Comparison of ENCODE assay signal across 12 cellular contexts in the genomic region with DNA sequence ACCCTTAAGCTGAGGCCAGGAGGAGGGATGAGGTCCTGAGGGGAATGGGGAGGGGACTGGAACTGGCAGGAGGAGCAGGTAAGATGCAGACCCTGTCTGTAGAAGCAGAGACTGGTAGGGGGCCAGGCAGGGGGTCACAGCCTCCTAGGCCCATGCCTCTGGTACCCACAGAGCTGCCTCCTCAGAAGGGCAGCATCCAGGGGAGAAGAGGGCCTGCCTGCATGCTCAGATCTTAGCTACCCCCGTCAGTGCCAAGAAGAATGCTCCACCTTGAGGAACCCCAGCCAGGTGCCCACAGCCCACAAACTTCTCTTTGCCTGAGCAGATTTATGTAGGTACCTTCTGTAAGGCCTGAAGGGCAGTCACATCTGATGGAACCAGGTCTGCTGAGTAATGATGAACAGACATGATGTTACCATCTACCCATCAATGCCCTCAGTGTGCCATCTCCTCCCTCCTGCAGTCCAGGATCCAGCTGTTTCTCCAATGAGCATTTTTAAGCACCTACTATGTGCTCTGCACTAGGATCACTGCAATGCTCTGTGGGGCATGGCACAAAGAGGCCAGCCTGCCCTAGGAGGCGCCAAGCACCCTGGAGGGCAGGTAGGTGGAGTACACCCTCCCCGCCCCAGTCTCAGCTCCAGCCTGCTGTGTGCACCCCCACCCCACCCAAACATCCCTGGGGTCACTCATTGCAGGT. TPM values are rescaled to one million over a fixed set of nuclear protein-coding genes. Genes with fewer than 3 reads are reported as not detected.
DNase-seq lines count a peak whose midpoint lies in the region; ATAC-seq and TF ChIP-seq lines count a peak whose summit lies in the region.
"Had no signal": no experiment of that assay in that cellular context is flagged by ENCODE, and none has a peak within 500 bp of the region (broad histone marks: within the 10 kb centered on the region; RNA-seq: fewer than 3 reads in every experiment).

No MANE protein-coding gene starts in this region.

- POLR2A ChIA-PET in CD8-positive, alpha-beta T cell (lab: Charles Lee): interaction anchor here (1.5 to 17.2 kb wide), 7 partner anchors 12 to 884 kb away, joined by 4 to 641 read pairs (median 30); a partner anchor contains a TSS

- H3K27me3 Mint-ChIP-seq in CD8-positive, alpha-beta T cell (ENCODE audit: low read depth): no peaks in the 10 kb centered on the region

- H3K4me1 ChIP-seq in CD8-positive, alpha-beta T cell (ENCODE audit: insufficient read depth, low read length): peaks cover 62% of the 10 kb centered on the region
- H3K4me1 ChIP-seq in NT2/D1 (ENCODE audit: insufficient read depth, insufficient read length) (peaks cover 33% of the 10 kb centered on the region), esophagus muscularis mucosa (peaks cover 39 to 74% (median 73%) of the 10 kb centered on the region in 4 donors), rectal smooth muscle tissue (ENCODE audit: control insufficient read depth, insufficient read depth, low read length) (peaks cover 45% of the 10 kb centered on the region)

- peak overlapping the region; percentile 98 for H3K27ac Mint-ChIP-seq in CD8-positive, alpha-beta T cell

- no peak overlapping the region for H3K4me3 ChIP-seq in CD8-positive, alpha-beta T cell (ENCODE audit: low read depth, low read length)
- H3K4me3 ChIP-seq in NT2/D1 (ENCODE audit: insufficient read length, low read depth): no peak overlapping the region
- no peak overlapping the region for H3K4me3 ChIP-seq in esophagus muscularis mucosa
- H3K4me3 ChIP-seq in rectal smooth muscle tissue (ENCODE audit: low read length): no peak overlapping the region
- H3K4me3 ChIP-seq: SK-N-MC had no signal

- no peak for DNase-seq in CD8-positive, alpha-beta T cell
- DNase-seq in NT2/D1 (ENCODE audit: low read depth, low spot score): no peak
- DNase-seq in esophagus muscularis mucosa (ENCODE audit: extremely low spot score): no peak
- DNase-seq in caudate nucleus (lab: John Stamatoyannopoulos, UW): no peak
- no peak for DNase-seq in SIG-M5 treated with dmso at 0.1 percent for 504 hours (lab: John Stamatoyannopoulos, UW; ENCODE audit: unreplicated experiment)
- no peak for DNase-seq in left cardiac atrium
- DNase-seq: anterior cingulate cortex, NCI-H1105 treated with DMSO at 0.1 percent for 48 hours, NCI-H526 had no signal

- TF ChIP-seq EP300 in esophagus muscularis mucosa (IDR thresholded peaks at IDR 0.05): no peak

- no peaks in the 10 kb centered on the region for H3K27me3 ChIP-seq in CD8-positive, alpha-beta T cell (ENCODE audit: insufficient read depth, low read length)
- H3K27me3 ChIP-seq in NT2/D1 (ENCODE audit: insufficient read depth, insufficient read length) (no peaks in the 10 kb centered on the region), esophagus muscularis mucosa (no peaks in the 10 kb centered on the region), rectal smooth muscle tissue (ENCODE audit: control insufficient read depth, insufficient read depth, low read length) (no peaks in the 10 kb centered on the region)

- H3K4me1 Mint-ChIP-seq in CD8-positive, alpha-beta T cell (ENCODE audit: low read depth): peaks cover 66% of the 10 kb centered on the region

- CTCF ChIA-PET in CD8-positive, alpha-beta T cell (lab: Charles Lee): interaction anchor here (0.7 to 15.5 kb wide), 28 partner anchors 9 to 980 kb away, joined by 3 to 384 read pairs (median 7); a partner anchor contains a TSS

- TF ChIP-seq CTCF in CD8-positive, alpha-beta T cell (IDR thresholded peaks at IDR 0.05): no peak
- TF ChIP-seq CTCF in esophagus muscularis mucosa (IDR thresholded peaks at IDR 0.05): no peak

- H3K36me3 Mint-ChIP-seq in CD8-positive, alpha-beta T cell: no peaks in the 10 kb centered on the region

- no CpG with 5 or more reads among the region's 3 CpGs for WGBS in esophagus muscularis mucosa

- TF ChIP-seq POLR2A in esophagus muscularis mucosa (IDR thresholded peaks at IDR 0.05; ENCODE audit: low read depth): no peak

- no peaks in the 10 kb centered on the region for H3K36me3 ChIP-seq in CD8-positive, alpha-beta T cell (ENCODE audit: insufficient read depth, low read length)
- H3K36me3 ChIP-seq in NT2/D1 (ENCODE audit: insufficient read depth, insufficient read length, low read length) (no peaks in the 10 kb centered on the region), esophagus muscularis mucosa (no peaks in the 10 kb centered on the region), rectal smooth muscle tissue (ENCODE audit: control insufficient read depth, insufficient read depth, low read length) (no peaks in the 10 kb centered on the region)

- peak overlapping the region; percentile 79 for H3K4me3 Mint-ChIP-seq in CD8-positive, alpha-beta T cell

- H3K9ac ChIP-seq in NT2/D1 (ENCODE audit: insufficient read length, low read depth): peak overlapping the region; percentile 42
- H3K9ac ChIP-seq in rectal smooth muscle tissue (ENCODE audit: low read length): no peak overlapping the region

- no peaks in the 10 kb centered on the region for H3K9me3 Mint-ChIP-seq in CD8-positive, alpha-beta T cell

- no peaks in the 10 kb centered on the region for H3K9me3 ChIP-seq in CD8-positive, alpha-beta T cell (ENCODE audit: low read length)
- no peaks in the 10 kb centered on the region for H3K9me3 ChIP-seq in NT2/D1 (ENCODE audit: insufficient read depth, low read length)
- no peaks in the 10 kb centered on the region for H3K9me3 ChIP-seq in esophagus muscularis mucosa

- no peak for ATAC-seq in CD8-positive, alpha-beta T cell
- ATAC-seq in left cardiac atrium (no peak), HG03432 (IDR thresholded peaks at IDR 0.05; ENCODE audit: unreplicated experiment) (no peak)

- no peak overlapping the region for H3K27ac ChIP-seq in CD8-positive, alpha-beta T cell (ENCODE audit: low read depth, low read length)
- peak overlapping the region; percentile 96 to 98 (median 97) for H3K27ac ChIP-seq in esophagus muscularis mucosa (replicated peaks in 1 of 4)
- peak overlapping the region; percentile 99 for H3K27ac ChIP-seq in rectal smooth muscle tissue (ENCODE audit: low read depth, low read length)
- H3K27ac ChIP-seq in caudate nucleus (ENCODE audit: low read depth, low read length): no peak overlapping the region
- H3K27ac ChIP-seq: SK-N-MC had no signal

- intact Hi-C loops in CD8-positive, alpha-beta T cell (cut with DNase I, micrococcal nuclease): loop anchor here (2.0 to 10.0 kb wide), 3 partner anchors 27 to 933 kb away; no protein-coding TSS in a partner anchor
- intact Hi-C loops in esophagus muscularis mucosa (cut with DNase I): loop anchor here (2.0 kb wide), 2 partner anchors 569 to 883 kb away; no protein-coding TSS in a partner anchor
- intact Hi-C loops in left cardiac atrium (cut with DNase I): loop anchor here (2.0 to 10.0 kb wide), 5 partner anchors 29 to 980 kb away; no protein-coding TSS in a partner anchor

RNA-seq across cellular contexts. Expression of a gene that starts 24.8 kb away (rescaled TPM):
- 100 to 1,000 TPM; 241 to 248 TPM for total RNA-seq in CD8-positive, alpha-beta T cell
- total RNA-seq in esophagus muscularis mucosa: 100 to 1,000 TPM; 191 to 704 (median 444) TPM
- total RNA-seq in left cardiac atrium: 100 to 1,000 TPM in 1 of 2 donors, 10 to 100 TPM in 1; 89.6 to 105 TPM

Comparison
In these comparisons a context has a peak if more than half of its experiments do, and no peak if none do; other contexts are left out.
1. H3K27ac ChIP-seq: peak in esophagus muscularis mucosa (4 of 4) and rectal smooth muscle tissue (single experiment); none in CD8-positive, alpha-beta T cell (single experiment) and caudate nucleus (single experiment).